Comparison of ENCODE assay signal across 9 cellular contexts in genomic region chr15:45307230-45307924, GRCh38. TPM values are rescaled to one million over a fixed set of nuclear protein-coding genes. Genes with fewer than 3 reads are reported as not detected.
DNase-seq lines count a peak whose midpoint lies in the region; ATAC-seq and TF ChIP-seq lines count a peak whose summit lies in the region.
"Had no signal": no experiment of that assay in that cellular context is flagged by ENCODE, and none has a peak within 500 bp of the region (broad histone marks: within the 10 kb centered on the region; RNA-seq: fewer than 3 reads in every experiment).

No MANE protein-coding gene starts in this region.

- WGBS in esophagus squamous epithelium, 2 donors: 30 to 34% methylated on average over 5 of the region's 5 CpGs

- no peaks in the 10 kb centered on the region for H4K20me1 ChIP-seq in neural progenitor cell (ENCODE audit: low read depth)

- no peaks in the 10 kb centered on the region for H3K36me3 ChIP-seq in CD8-positive, alpha-beta memory T cell (ENCODE audit: insufficient read depth, low read length)
- no peaks in the 10 kb centered on the region for H3K36me3 ChIP-seq in SK-N-MC (ENCODE audit: insufficient read depth, low read length)
- H3K36me3 ChIP-seq in esophagus squamous epithelium: no peaks in the 10 kb centered on the region
- no peaks in the 10 kb centered on the region for H3K36me3 ChIP-seq in neural progenitor cell

- H3K4me3 ChIP-seq in CD8-positive, alpha-beta memory T cell (ENCODE audit: low read length): peak overlapping the region; percentile 47
- H3K4me3 ChIP-seq in SK-N-MC (peak overlapping the region; percentile 68), esophagus squamous epithelium (peak overlapping the region in 1 of 4 donors; percentile 52), neural progenitor cell (no peak overlapping the region)

- POLR2A ChIA-PET in CD8-positive, alpha-beta memory T cell (lab: Charles Lee): no interaction called here

- peaks cover 14 to 48% of the 10 kb centered on the region in 2 donors for H3K27me3 Mint-ChIP-seq in CD8-positive, alpha-beta memory T cell
- H3K27me3 Mint-ChIP-seq in neural progenitor cell (ENCODE audit: insufficient read depth, low read depth): peaks cover 4% of the 10 kb centered on the region

- no peaks in the 10 kb centered on the region for H3F3A ChIP-seq in neural progenitor cell (ENCODE audit: low read depth)

- no peaks in the 10 kb centered on the region for H3K36me3 Mint-ChIP-seq in CD8-positive, alpha-beta memory T cell
- no peaks in the 10 kb centered on the region for H3K36me3 Mint-ChIP-seq in neural progenitor cell

- TF ChIP-seq CTCF in esophagus squamous epithelium (IDR thresholded peaks at IDR 0.05) (peak in 5 of 6 experiments; percentile 52 to 69 (median 58)), neural progenitor cell (IDR thresholded peaks at IDR 0.05) (peak; percentile 22)

- intact Hi-C loops in esophagus squamous epithelium (cut with DNase I): loop anchor here (5.0 kb wide), 1 partner anchor 85 kb away; no protein-coding TSS in a partner anchor

- H3K79me2 ChIP-seq in neural progenitor cell (ENCODE audit: low read depth): no peaks in the 10 kb centered on the region

- peaks cover 0 to 6% (median 4%) of the 10 kb centered on the region in 5 donors for H3K9me3 Mint-ChIP-seq in CD8-positive, alpha-beta memory T cell
- peaks cover 5% of the 10 kb centered on the region for H3K9me3 Mint-ChIP-seq in neural progenitor cell

- CTCF ChIA-PET in CD8-positive, alpha-beta memory T cell (lab: Charles Lee): interaction anchor here (1.3 kb wide), 1 partner anchor 10 kb away, joined by 3 read pairs; no protein-coding TSS in a partner anchor

- H3K4me2 ChIP-seq in neural progenitor cell: no peak overlapping the region

- no peak overlapping the region for H3K27ac Mint-ChIP-seq in CD8-positive, alpha-beta memory T cell
- H3K27ac Mint-ChIP-seq in neural progenitor cell: no peak overlapping the region
- H3K27ac Mint-ChIP-seq: T-helper 1 cell treated with Interleukin-12 subunit alpha and Interleukin-12 subunit beta and Interleukin-4 antibody, amounts not matched to agents 30 μg/mL and 1 μg/mL, for 36 hours had no signal

- H3K9me3 ChIP-seq in CD8-positive, alpha-beta memory T cell (ENCODE audit: low read length): no peaks in the 10 kb centered on the region
- H3K9me3 ChIP-seq in SK-N-MC (ENCODE audit: low read depth, low read length): no peaks in the 10 kb centered on the region
- no peaks in the 10 kb centered on the region for H3K9me3 ChIP-seq in esophagus squamous epithelium
- peaks cover 10% of the 10 kb centered on the region for H3K9me3 ChIP-seq in neural progenitor cell (ENCODE audit: low read depth)

- H3K4me1 Mint-ChIP-seq in CD8-positive, alpha-beta memory T cell: peaks cover 3 to 8% (median 5%) of the 10 kb centered on the region in 3 donors
- H3K4me1 Mint-ChIP-seq in neural progenitor cell: peaks cover 4% of the 10 kb centered on the region

- peak overlapping the region in 5 of 7 donors; percentile 30 to 83 (median 59) for H3K4me3 Mint-ChIP-seq in CD8-positive, alpha-beta memory T cell
- no peak overlapping the region for H3K4me3 Mint-ChIP-seq in neural progenitor cell
- H3K4me3 Mint-ChIP-seq: T-helper 1 cell treated with Interleukin-12 subunit alpha and Interleukin-12 subunit beta and Interleukin-4 antibody, amounts not matched to agents 30 μg/mL and 1 μg/mL, for 36 hours had no signal

- H3K9ac ChIP-seq in SK-N-MC (ENCODE audit: insufficient read length) (peak overlapping the region; percentile 41), neural progenitor cell (no peak overlapping the region)

- H2AFZ ChIP-seq in neural progenitor cell (replicated peaks): no peak overlapping the region

- TF ChIP-seq POLR2A in esophagus squamous epithelium (IDR thresholded peaks at IDR 0.05): no peak

- no peak for ATAC-seq in HG02588 (IDR thresholded peaks at IDR 0.05; ENCODE audit: unreplicated experiment)

- H3K27me3 ChIP-seq in CD8-positive, alpha-beta memory T cell (ENCODE audit: insufficient read depth, low read length, poor library complexity, severe bottlenecking): no peaks in the 10 kb centered on the region
- H3K27me3 ChIP-seq in esophagus squamous epithelium (peaks cover 0 to 11% (median 0%) of the 10 kb centered on the region in 4 donors), neural progenitor cell (peaks cover 17% of the 10 kb centered on the region)

- no peaks in the 10 kb centered on the region for H3K4me1 ChIP-seq in CD8-positive, alpha-beta memory T cell (ENCODE audit: insufficient read depth, low read length)
- H3K4me1 ChIP-seq in esophagus squamous epithelium (peaks cover 0 to 11% (median 4%) of the 10 kb centered on the region in 3 donors), neural progenitor cell (peaks cover 3% of the 10 kb centered on the region)

- peak in 2 of 5 donors; percentile 1 to 6 for DNase-seq in CD8-positive, alpha-beta memory T cell
- peak; percentile 39 for DNase-seq in HCEC 1CT
- no peak for DNase-seq in SK-N-MC (ENCODE audit: low read depth, low spot score)
- DNase-seq in esophagus squamous epithelium (lab: John Stamatoyannopoulos, UW): no peak
- DNase-seq in neural progenitor cell (ENCODE audit: low spot score): peak; percentile 5
- no peak for DNase-seq in activated gamma-delta T cell (lab: John Stamatoyannopoulos, UW)
- no peak for DNase-seq in SHP77 (lab: John Stamatoyannopoulos, UW)

- H3K27ac ChIP-seq in CD8-positive, alpha-beta memory T cell (ENCODE audit: low read depth, low read length): no peak overlapping the region
- H3K27ac ChIP-seq in SK-N-MC (no peak overlapping the region), esophagus squamous epithelium (peak overlapping the region in 1 of 4 donors; percentile 28), neural progenitor cell (no peak overlapping the region)

RNA-seq across cellular contexts. Expression of gene SLC28A2, which starts 55.3 kb away (rescaled TPM):
- total RNA-seq in CD8-positive, alpha-beta memory T cell: not detected
- polyA plus RNA-seq in CD8-positive, alpha-beta memory T cell: not detected
- total RNA-seq in esophagus squamous epithelium (not detected), neural progenitor cell (ENCODE audit: low replicate concordance) (not detected in 2 replicates)

Comparison
In these comparisons a context has a peak if more than half of its experiments do, and no peak if none do; other contexts are left out.
1. DNase-seq: peak in HCEC 1CT (single experiment) and neural progenitor cell (single experiment); none in SK-N-MC (single experiment), esophagus squamous epithelium (single experiment), activated gamma-delta T cell (single experiment) and SHP77 (0 of 2).